17 cellular contexts compared by ENCODE assay signal in the genomic region with DNA sequence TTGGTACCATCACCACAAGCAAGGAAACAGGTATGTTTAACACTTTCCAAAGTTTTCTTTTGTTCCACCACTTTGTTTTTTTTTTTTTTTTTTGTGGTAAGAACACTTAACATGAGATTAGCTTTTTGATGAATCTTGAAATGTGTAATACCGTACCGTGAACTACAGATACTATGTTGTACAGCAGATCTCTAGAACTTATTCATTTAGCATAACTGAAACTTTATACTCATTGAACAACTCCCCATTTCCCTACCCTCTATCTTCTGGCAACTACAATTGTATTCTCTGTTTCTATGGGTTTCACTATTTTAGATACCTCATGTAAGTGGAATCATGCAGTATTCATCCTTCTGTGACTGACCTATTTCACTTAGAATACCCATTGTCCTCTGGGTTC.
DNase-seq lines count a peak whose midpoint lies in the region; ATAC-seq and TF ChIP-seq lines count a peak whose summit lies in the region.
"Had no signal": no experiment of that assay in that cellular context is flagged by ENCODE, and none has a peak within 500 bp of the region (broad histone marks: within the 10 kb centered on the region; RNA-seq: fewer than 3 reads in every experiment).

No MANE protein-coding gene starts in this region.

- H3K9me2 ChIP-seq in PC-9 (ENCODE audit: insufficient read depth): no peaks in the 10 kb centered on the region

- in situ Hi-C loops in ACHN (cut with HindIII; ENCODE audit: low pct_ligation_motif_present, low pct_unique_long_range_greater_than_20kb, low sequenced_read_pairs): no loop called here

- peak overlapping the region; percentile 10 to 50 for H3K4me3 Mint-ChIP-seq in activated T-cell treated with anti-CD3 and anti-CD28 coated beads, Interleukin-2, amount 50 U/mL, for 72 hours
- H3K4me3 Mint-ChIP-seq in activated T-helper 1 cell treated with anti-CD3 and anti-CD28 coated beads, Interleukin-12 subunit alpha, Interleukin-12 subunit beta, Interleukin-2, Interleukin-4 antibody, amounts not matched to agents 30 ng/mL and 10 ng/mL and 1 ng/mL, durations not matched to agents 14 hours and 24 hours and 36 hours: peak overlapping the region; percentile 2

- CTCF ChIA-PET in PC-9 (lab: Charles Lee): no interaction called here

- POLR2A ChIA-PET in PC-9 (lab: Charles Lee; ENCODE audit: unreplicated experiment): no interaction called here

- no peak for DNase-seq in activated T-cell treated with anti-CD3 and anti-CD28 coated beads, Interleukin-2, amount 50 U/mL, for 72 hours
- no peak for DNase-seq in activated T-cell treated with anti-CD3 and anti-CD28 coated beads, Interleukin-2, amount 50 U/mL, for 1 hour
- DNase-seq in activated T-helper 1 cell treated with anti-CD3 and anti-CD28 coated beads, Interleukin-12 subunit alpha, Interleukin-12 subunit beta, Interleukin-2, Interleukin-4 antibody, amounts not matched to agents 30 ng/mL and 10 ng/mL and 1 ng/mL, durations not matched to agents 14 hours and 24 hours and 36 hours (ENCODE audit: low spot score): no peak
- no peak for DNase-seq in stimulated activated naive CD8-positive, alpha-beta T cell treated with anti-CD3 and anti-CD28 coated beads, Interleukin-15, Interleukin-2, amounts not matched to agents 100 U/mL and 50 U/mL, for 24 hours
- no peak for DNase-seq in ACHN
- DNase-seq in PC-9: no peak
- DNase-seq in RKO (ENCODE audit: low spot score): no peak
- DNase-seq: COR-L47, foreskin fibroblast, left ventricle myocardium superior, NCI-H1694 treated with DMSO at 0.1 percent for 48 hours, NCI-H510A treated with DMSO at 0.1 percent for 48 hours, posterior cingulate gyrus, stomach had no signal

- H3K27me3 ChIP-seq in PC-9 (ENCODE audit: insufficient read depth, low read depth): no peaks in the 10 kb centered on the region
- H3K27me3 ChIP-seq: cardiac muscle cell, stomach, vagina had no signal

- no peaks in the 10 kb centered on the region for H3K9me3 ChIP-seq in PC-9 (ENCODE audit: insufficient read depth, low read depth)
- H3K9me3 ChIP-seq: stomach, vagina had no signal

- no peaks in the 10 kb centered on the region for H3K36me3 ChIP-seq in PC-9 (ENCODE audit: low read depth)
- H3K36me3 ChIP-seq: cardiac muscle cell, stomach, vagina had no signal

- no TSS peak for BruUV-seq in PC-9 (replicated peaks; lab: Mats Ljungman, UMichigan)

- no peaks in the 10 kb centered on the region for H3K79me2 ChIP-seq in PC-9 (ENCODE audit: low read depth)

- no peak overlapping the region for H3K4me2 ChIP-seq in PC-9

- H3K36me3 Mint-ChIP-seq in activated T-cell treated with anti-CD3 and anti-CD28 coated beads, Interleukin-2, amount 50 U/mL, for 72 hours (ENCODE audit: insufficient read depth in 2 of 2): no peaks in the 10 kb centered on the region
- H3K36me3 Mint-ChIP-seq in activated T-helper 1 cell treated with anti-CD3 and anti-CD28 coated beads, Interleukin-12 subunit alpha, Interleukin-12 subunit beta, Interleukin-2, Interleukin-4 antibody, amounts not matched to agents 30 ng/mL and 10 ng/mL and 1 ng/mL, durations not matched to agents 14 hours and 24 hours and 36 hours (ENCODE audit: low read depth): no peaks in the 10 kb centered on the region

- 0 out of 2 replicates have a peak, but pooled peaks cover 8% of the 10 kb centered on the region for H3K4me1 ChIP-seq in PC-9 (replicated peaks; ENCODE audit: insufficient read depth)

- intact Hi-C loops in activated T-helper 1 cell treated with anti-CD3 and anti-CD28 coated beads, Interleukin-12 subunit alpha, Interleukin-12 subunit beta, Interleukin-2, Interleukin-4 antibody, amounts not matched to agents 30 ng/mL and 10 ng/mL and 1 ng/mL, durations not matched to agents 14 hours and 24 hours and 36 hours (cut with micrococcal nuclease): loop anchor here (1.0 kb wide), 6 partner anchors 14 to 742 kb away; no protein-coding TSS in a partner anchor
- intact Hi-C loops in PC-9 (cut with micrococcal nuclease; ENCODE audit: unreplicated experiment): no loop called here

- no peak for TF ChIP-seq CTCF in PC-9 (conservative IDR thresholded peaks at IDR 0.05)

- H3K9me3 Mint-ChIP-seq in activated T-cell treated with anti-CD3 and anti-CD28 coated beads, Interleukin-2, amount 50 U/mL, for 72 hours: no peaks in the 10 kb centered on the region
- no peaks in the 10 kb centered on the region for H3K9me3 Mint-ChIP-seq in activated T-helper 1 cell treated with anti-CD3 and anti-CD28 coated beads, Interleukin-12 subunit alpha, Interleukin-12 subunit beta, Interleukin-2, Interleukin-4 antibody, amounts not matched to agents 30 ng/mL and 10 ng/mL and 1 ng/mL, durations not matched to agents 14 hours and 24 hours and 36 hours

- no peaks in the 10 kb centered on the region for H3K27me3 Mint-ChIP-seq in activated T-cell treated with anti-CD3 and anti-CD28 coated beads, Interleukin-2, amount 50 U/mL, for 72 hours (ENCODE audit: low read depth)
- H3K27me3 Mint-ChIP-seq in activated T-helper 1 cell treated with anti-CD3 and anti-CD28 coated beads, Interleukin-12 subunit alpha, Interleukin-12 subunit beta, Interleukin-2, Interleukin-4 antibody, amounts not matched to agents 30 ng/mL and 10 ng/mL and 1 ng/mL, durations not matched to agents 14 hours and 24 hours and 36 hours (ENCODE audit: insufficient read depth): no peaks in the 10 kb centered on the region

- peak; percentile 88 to 90 for ATAC-seq in activated T-cell treated with anti-CD3 and anti-CD28 coated beads, Interleukin-2, amount 50 U/mL, for 72 hours (replicated peaks in 1 of 2)
- ATAC-seq in HG02884 (IDR thresholded peaks at IDR 0.05; ENCODE audit: unreplicated experiment): peak; percentile 83
- peak; percentile 90 for ATAC-seq in stimulated activated naive CD8-positive, alpha-beta T cell treated with anti-CD3 and anti-CD28 coated beads, Interleukin-15, Interleukin-2, amounts not matched to agents 100 U/mL and 50 U/mL, for 24 hours
- ATAC-seq: left ventricle myocardium superior had no signal

- H3K4me1 Mint-ChIP-seq in activated T-cell treated with anti-CD3 and anti-CD28 coated beads, Interleukin-2, amount 50 U/mL, for 72 hours (ENCODE audit: low read depth): peaks cover 74% of the 10 kb centered on the region
- H3K4me1 Mint-ChIP-seq in activated T-helper 1 cell treated with anti-CD3 and anti-CD28 coated beads, Interleukin-12 subunit alpha, Interleukin-12 subunit beta, Interleukin-2, Interleukin-4 antibody, amounts not matched to agents 30 ng/mL and 10 ng/mL and 1 ng/mL, durations not matched to agents 14 hours and 24 hours and 36 hours (ENCODE audit: low read depth): peaks cover 45% of the 10 kb centered on the region

- H3K27ac Mint-ChIP-seq in activated T-cell treated with anti-CD3 and anti-CD28 coated beads, Interleukin-2, amount 50 U/mL, for 72 hours: peak overlapping the region; percentile 15
- H3K27ac Mint-ChIP-seq in activated T-helper 1 cell treated with anti-CD3 and anti-CD28 coated beads, Interleukin-12 subunit alpha, Interleukin-12 subunit beta, Interleukin-2, Interleukin-4 antibody, amounts not matched to agents 30 ng/mL and 10 ng/mL and 1 ng/mL, durations not matched to agents 14 hours and 24 hours and 36 hours: peak overlapping the region; percentile 57

- no peaks in the 10 kb centered on the region for H4K20me1 ChIP-seq in PC-9 (ENCODE audit: insufficient read depth)

- no peak overlapping the region for H3K4me3 ChIP-seq in PC-9
- H3K4me3 ChIP-seq: cardiac muscle cell, stomach, vagina had no signal

- H2AFZ ChIP-seq in PC-9: no peak overlapping the region

- H3F3A ChIP-seq in PC-9 (ENCODE audit: insufficient read depth, low read depth): no peaks in the 10 kb centered on the region

- H3K27ac ChIP-seq in PC-9: no peak overlapping the region
- H3K27ac ChIP-seq: cardiac muscle cell, stomach, vagina had no signal
